Comparison of ENCODE assay signal across 21 cellular contexts in the genomic region with DNA sequence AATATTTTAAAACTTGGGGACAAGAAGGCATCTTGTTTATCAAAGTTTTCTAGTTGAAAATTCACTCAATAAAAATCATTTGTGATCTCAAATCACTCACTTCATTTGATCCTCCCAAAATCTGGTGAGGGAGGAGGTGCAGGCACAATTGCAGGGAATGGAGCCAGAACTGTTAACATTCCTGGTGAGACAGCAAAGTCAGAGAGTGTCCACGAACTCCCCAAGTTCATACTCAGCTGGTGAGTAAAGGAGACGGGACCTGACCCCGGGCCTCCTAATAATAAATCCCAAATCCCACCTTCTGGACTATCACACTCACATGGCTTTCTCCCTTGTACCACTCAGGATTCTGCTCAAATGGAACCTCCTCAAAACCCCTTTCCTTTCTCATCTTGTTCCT.
"Had no signal": no experiment of that assay in that cellular context is flagged by ENCODE, and none has a peak within 500 bp of the region (broad histone marks: within the 10 kb centered on the region; RNA-seq: fewer than 3 reads in every experiment).

No MANE protein-coding gene starts in this region.

- H3K4me3 Mint-ChIP-seq: activated naive CD4-positive, alpha-beta T cell treated with anti-CD3 and anti-CD28 coated beads for 36 hours; activated naive CD8-positive, alpha-beta T cell treated with anti-CD3 and anti-CD28 coated beads, Interleukin-2, amount 10 ng/mL, durations not matched to agents 7 days and 5 days; activated T-cell treated with anti-CD3 and anti-CD28 coated beads, Interleukin-2, amount 50 U/mL, for 4 hours; dendritic cell treated with granulocyte-macrophage colony-stimulating factor and Interleukin-4, amounts not matched to agents 40 ng/mL and 50 ng/mL, for 4 days; effector memory CD8-positive, alpha-beta T cell; natural killer cell treated with Interleukin-12 subunit alpha and Interleukin-12 subunit beta and Interleukin-15 and Interleukin-18, amount 100 ng/mL, for 72 hours; stimulated activated naive CD8-positive, alpha-beta T cell treated with anti-CD3 and anti-CD28 coated beads, Interleukin-15, Interleukin-2, amounts not matched to agents 100 ng/mL and 50 ng/mL, for 24 hours; WTC11 had no signal

- H3K27ac ChIP-seq: gastroesophageal sphincter, left ventricle myocardium inferior, ovary, prostate gland, thyroid gland had no signal

- H3K27ac Mint-ChIP-seq: activated naive CD4-positive, alpha-beta T cell treated with anti-CD3 and anti-CD28 coated beads for 36 hours; activated naive CD8-positive, alpha-beta T cell treated with anti-CD3 and anti-CD28 coated beads, Interleukin-2, amount 10 ng/mL, durations not matched to agents 7 days and 5 days; activated T-helper 2 cell treated with anti-CD3 and anti-CD28 coated beads, Interferon-gamma antibody, Interleukin-2, Interleukin-4, amounts not matched to agents 10 μg/mL and 5 μg/mL and 100 μg/mL, durations not matched to agents 14 hours and 24 hours and 36 hours; dendritic cell treated with granulocyte-macrophage colony-stimulating factor and Interleukin-4, amounts not matched to agents 40 ng/mL and 50 ng/mL, for 4 days; effector memory CD8-positive, alpha-beta T cell; natural killer cell treated with Interleukin-12 subunit alpha and Interleukin-12 subunit beta and Interleukin-15 and Interleukin-18, amount 100 ng/mL, for 72 hours; stimulated activated naive CD8-positive, alpha-beta T cell treated with anti-CD3 and anti-CD28 coated beads, Interleukin-15, Interleukin-2, amounts not matched to agents 100 ng/mL and 50 ng/mL, for 24 hours; WTC11 had no signal

- DNase-seq: activated CD4-positive, alpha-beta T cell treated with anti-CD3 and anti-CD28 coated beads, Interleukin-2, amount 50 U/mL, for 4 hours; activated CD8-positive, alpha-beta memory T cell treated with anti-CD3 and anti-CD28 coated beads for 24 hours; activated CD8-positive, alpha-beta memory T cell treated with anti-CD3 and anti-CD28 coated beads, Interleukin-2, amount 50 U/mL, for 4 hours; activated naive CD4-positive, alpha-beta T cell treated with anti-CD3 and anti-CD28 coated beads for 36 hours; activated naive CD8-positive, alpha-beta T cell treated with anti-CD3 and anti-CD28 coated beads, Interleukin-2, amount 10 ng/mL, durations not matched to agents 7 days and 5 days; activated T-cell treated with anti-CD3 and anti-CD28 coated beads, Interleukin-2, amount 50 U/mL, for 4 hours; cerebellar nuclear complex; effector memory CD8-positive, alpha-beta T cell; head of caudate nucleus; left ventricle myocardium inferior; ovary; T-helper 1 cell; thyroid gland had no signal

- ATAC-seq: activated T-cell treated with anti-CD3 and anti-CD28 coated beads, Interleukin-2, amount 50 U/mL, for 4 hours; effector memory CD8-positive, alpha-beta T cell; esophagus mucosa; gastroesophageal sphincter; natural killer cell treated with Interleukin-12 subunit alpha and Interleukin-12 subunit beta and Interleukin-15 and Interleukin-18, amount 100 ng/mL, for 72 hours; WTC11 had no signal

- H3K36me3 Mint-ChIP-seq: activated naive CD8-positive, alpha-beta T cell treated with anti-CD3 and anti-CD28 coated beads, Interleukin-2, amount 10 ng/mL, durations not matched to agents 7 days and 5 days; natural killer cell treated with Interleukin-12 subunit alpha and Interleukin-12 subunit beta and Interleukin-15 and Interleukin-18, amount 100 ng/mL, for 72 hours; WTC11 had no signal

- H3K4me1 ChIP-seq: gastroesophageal sphincter, left ventricle myocardium inferior, prostate gland, thyroid gland had no signal

- H3K4me3 ChIP-seq: gastroesophageal sphincter, left ventricle myocardium inferior, ovary, prostate gland, thyroid gland had no signal

- H3K9me3 Mint-ChIP-seq: activated naive CD4-positive, alpha-beta T cell treated with anti-CD3 and anti-CD28 coated beads for 36 hours; activated naive CD8-positive, alpha-beta T cell treated with anti-CD3 and anti-CD28 coated beads, Interleukin-2, amount 10 ng/mL, durations not matched to agents 7 days and 5 days; activated T-cell treated with anti-CD3 and anti-CD28 coated beads, Interleukin-2, amount 50 U/mL, for 4 hours; activated T-helper 2 cell treated with anti-CD3 and anti-CD28 coated beads, Interferon-gamma antibody, Interleukin-2, Interleukin-4, amounts not matched to agents 10 μg/mL and 5 μg/mL and 100 μg/mL, durations not matched to agents 14 hours and 24 hours and 36 hours; dendritic cell treated with granulocyte-macrophage colony-stimulating factor and Interleukin-4, amounts not matched to agents 40 ng/mL and 50 ng/mL, for 4 days; effector memory CD8-positive, alpha-beta T cell; natural killer cell treated with Interleukin-12 subunit alpha and Interleukin-12 subunit beta and Interleukin-15 and Interleukin-18, amount 100 ng/mL, for 72 hours; stimulated activated naive CD8-positive, alpha-beta T cell treated with anti-CD3 and anti-CD28 coated beads, Interleukin-15, Interleukin-2, amounts not matched to agents 100 ng/mL and 50 ng/mL, for 24 hours; WTC11 had no signal

- H3K27me3 ChIP-seq: gastroesophageal sphincter, ovary, thyroid gland had no signal

- H3K36me3 ChIP-seq: gastroesophageal sphincter, left ventricle myocardium inferior, ovary, prostate gland, thyroid gland had no signal

- H3K27me3 Mint-ChIP-seq: activated naive CD8-positive, alpha-beta T cell treated with anti-CD3 and anti-CD28 coated beads, Interleukin-2, amount 10 ng/mL, durations not matched to agents 7 days and 5 days; effector memory CD8-positive, alpha-beta T cell; natural killer cell treated with Interleukin-12 subunit alpha and Interleukin-12 subunit beta and Interleukin-15 and Interleukin-18, amount 100 ng/mL, for 72 hours had no signal

- H3K9me3 ChIP-seq: gastroesophageal sphincter, left ventricle myocardium inferior, ovary, prostate gland, thyroid gland had no signal

- H3K4me1 Mint-ChIP-seq: activated naive CD8-positive, alpha-beta T cell treated with anti-CD3 and anti-CD28 coated beads, Interleukin-2, amount 10 ng/mL, durations not matched to agents 7 days and 5 days had no signal
